ENCODE assay signal across 15 cellular contexts in genomic region chr2:181117176-181117925, GRCh38.
"Had no signal": no experiment of that assay in that cellular context is flagged by ENCODE, and none has a peak within 500 bp of the region (broad histone marks: within the 10 kb centered on the region; RNA-seq: fewer than 3 reads in every experiment).

No MANE protein-coding gene starts in this region.

- H3K36me3 ChIP-seq: brain microvascular endothelial cell, gastroesophageal sphincter, neutrophil, thoracic aorta had no signal

- ATAC-seq: effector memory CD8-positive, alpha-beta T cell; gastroesophageal sphincter; left lobe of liver; naive thymus-derived CD4-positive, alpha-beta T cell had no signal

- H3K27ac Mint-ChIP-seq: activated naive CD8-positive, alpha-beta T cell treated with anti-CD3 and anti-CD28 coated beads, Interleukin-2, amount 10 ng/mL, durations not matched to agents 7 days and 5 days had no signal

- DNase-seq: activated CD4-positive, alpha-beta T cell treated with anti-CD3 and anti-CD28 coated beads, Interleukin-2, amount 50 U/mL, for 4 hours; activated naive CD4-positive, alpha-beta T cell; activated naive CD8-positive, alpha-beta T cell treated with anti-CD3 and anti-CD28 coated beads, Interleukin-2, amount 10 ng/mL, durations not matched to agents 7 days and 5 days; activated T-cell treated with anti-CD3 and anti-CD28 coated beads for 4 hours; brain microvascular endothelial cell; dermis blood vessel endothelial cell; effector memory CD8-positive, alpha-beta T cell; naive thymus-derived CD4-positive, alpha-beta T cell; stimulated activated CD4-positive, alpha-beta T cell treated with anti-CD3 and anti-CD28 coated beads, Interleukin-2, amount 100 ng/mL, for 24 hours had no signal

- H3K27me3 Mint-ChIP-seq: activated naive CD8-positive, alpha-beta T cell treated with anti-CD3 and anti-CD28 coated beads, Interleukin-2, amount 10 ng/mL, durations not matched to agents 7 days and 5 days; central memory CD8-positive, alpha-beta T cell; effector memory CD8-positive, alpha-beta T cell; naive thymus-derived CD4-positive, alpha-beta T cell had no signal

- H3K27me3 ChIP-seq: brain microvascular endothelial cell, gastroesophageal sphincter had no signal

- H3K9me3 ChIP-seq: gastroesophageal sphincter, neutrophil, thoracic aorta had no signal

- H3K27ac ChIP-seq: brain microvascular endothelial cell, gastroesophageal sphincter, neutrophil, parathyroid adenoma, thoracic aorta had no signal

- H3K4me3 Mint-ChIP-seq: activated naive CD8-positive, alpha-beta T cell treated with anti-CD3 and anti-CD28 coated beads, Interleukin-2, amount 10 ng/mL, durations not matched to agents 7 days and 5 days; central memory CD8-positive, alpha-beta T cell; effector memory CD8-positive, alpha-beta T cell; naive thymus-derived CD4-positive, alpha-beta T cell had no signal

- H3K4me1 ChIP-seq: gastroesophageal sphincter, parathyroid adenoma had no signal

- H3K4me3 ChIP-seq: gastroesophageal sphincter, thoracic aorta had no signal

- H3K9ac ChIP-seq: parathyroid adenoma had no signal
